Comparison of ENCODE assay signal across 14 cellular contexts in the genomic region with DNA sequence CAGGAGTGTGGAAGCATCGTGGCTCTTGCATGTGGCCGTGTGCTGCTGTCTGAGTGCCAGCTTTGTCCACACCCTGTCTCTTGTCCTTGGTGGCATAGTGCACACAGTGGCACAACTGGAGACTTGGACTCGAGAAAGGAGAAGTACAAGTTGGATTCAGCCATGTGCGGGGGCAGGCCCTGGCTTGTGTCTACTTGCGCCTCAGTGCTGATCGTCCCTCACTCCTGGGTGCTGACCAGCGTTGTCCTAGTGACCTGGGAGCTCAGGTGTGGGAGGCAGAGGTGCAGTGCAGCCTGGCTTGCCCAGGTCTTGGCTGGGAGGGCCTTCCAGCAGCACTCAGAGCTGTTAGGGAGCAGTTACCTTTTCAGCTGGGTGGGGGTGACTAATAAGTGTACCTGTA. TPM values are rescaled to one million over a fixed set of nuclear protein-coding genes. Genes with fewer than 3 reads are reported as not detected.
DNase-seq lines count a peak whose midpoint lies in the region; ATAC-seq, FAIRE-seq and TF ChIP-seq lines count a peak whose summit lies in the region.
"Had no signal": no experiment of that assay in that cellular context is flagged by ENCODE, and none has a peak within 500 bp of the region (broad histone marks: within the 10 kb centered on the region; RNA-seq: fewer than 3 reads in every experiment).

No MANE protein-coding gene starts in this region.

- H3K27ac Mint-ChIP-seq in IgD-negative memory B cell, result peak overlapping the region in 2 of 3 donors; percentile 67 to 74
- peak overlapping the region; percentile 2 for H3K27ac Mint-ChIP-seq in MCF 10A (ENCODE audit: low read depth, unreplicated experiment)
- peak overlapping the region; percentile 46 for H3K27ac Mint-ChIP-seq in stimulated activated memory B cell treated with anti-CD40 and anti-IgM and Interleukin-4, amounts not matched to agents 10 μg/mL and 1 μg/mL and 100 μg/mL, for 72 hours

- H3K27ac ChIP-seq in layer of hippocampus (ENCODE audit: low read depth, low read length) (peak overlapping the region; percentile 60), MM.1S (ENCODE audit: low read length) (no peak overlapping the region)
- H3K27ac ChIP-seq: SJSA1 had no signal

- H3K27me3 ChIP-seq in layer of hippocampus (ENCODE audit: control insufficient read depth, insufficient read depth, low read length) (no peaks in the 10 kb centered on the region), MM.1S (replicated peaks; ENCODE audit: insufficient read depth, low read length) (no peaks in the 10 kb centered on the region)
- H3K27me3 ChIP-seq: neutrophil, SJSA1 had no signal

- H3K4me2 ChIP-seq in MM.1S (ENCODE audit: low read depth, low read length), result no peak overlapping the region

- H3K4me3 Mint-ChIP-seq in IgD-negative memory B cell, result peak overlapping the region in 1 of 4 donors; percentile 73
- H3K4me3 Mint-ChIP-seq in MCF 10A (ENCODE audit: unreplicated experiment), result peak overlapping the region; percentile 3
- no peak overlapping the region for H3K4me3 Mint-ChIP-seq in stimulated activated memory B cell treated with anti-CD40 and anti-IgM and Interleukin-4, amounts not matched to agents 10 μg/mL and 1 μg/mL and 100 μg/mL, for 72 hours

- no peak overlapping the region for H3K9ac ChIP-seq in MM.1S (ENCODE audit: low read length)

- no peak for TF ChIP-seq CTCF in MCF 10A (IDR thresholded peaks at IDR 0.05; ENCODE audit: unreplicated experiment)
- TF ChIP-seq CTCF in MM.1S (IDR thresholded peaks at IDR 0.05; ENCODE audit: low read length), result no peak

- H3K4me1 ChIP-seq in MM.1S (ENCODE audit: low read length), result no peaks in the 10 kb centered on the region

- peaks cover 25% of the 10 kb centered on the region for H4K20me1 ChIP-seq in MM.1S (ENCODE audit: insufficient read depth, low read length)

- BruUV-seq in MCF 10A (replicated peaks; lab: Mats Ljungman, UMichigan), result no TSS peak

- no peaks in the 10 kb centered on the region for H3F3A ChIP-seq in MM.1S (ENCODE audit: insufficient read depth, low read length)

- H3K79me2 ChIP-seq in MM.1S (ENCODE audit: low read length), result peaks cover 99% of the 10 kb centered on the region

- no peaks in the 10 kb centered on the region for H3K36me3 Mint-ChIP-seq in IgD-negative memory B cell
- H3K36me3 Mint-ChIP-seq in MCF 10A (ENCODE audit: insufficient read depth, unreplicated experiment), result peaks cover 26% of the 10 kb centered on the region
- peaks cover 16% of the 10 kb centered on the region for H3K36me3 Mint-ChIP-seq in stimulated activated memory B cell treated with anti-CD40 and anti-IgM and Interleukin-4, amounts not matched to agents 10 μg/mL and 1 μg/mL and 100 μg/mL, for 72 hours

- no peak for FAIRE-seq in H54 (lab: Jason Lieb, UNC)
- FAIRE-seq: endometrium had no signal

- DNase-seq in MCF 10A (ENCODE audit: unreplicated experiment), result peak; percentile 51
- DNase-seq in H54 (ENCODE audit: insufficient read length, low spot score), result no peak
- no peak for DNase-seq in MM.1S
- DNase-seq: activated CD4-positive, CD25-positive, alpha-beta regulatory T cell treated with anti-CD3 and anti-CD28 coated beads, Interleukin-2, amount 50 U/mL, for 72 hours; activated naive CD4-positive, alpha-beta T cell treated with anti-CD3 and anti-CD28 coated beads, Interleukin-2, amount 50 U/mL, for 16 hours; NCI-H446 treated with DMSO at 0.1 percent for 48 hours; stimulated activated CD4-positive, alpha-beta T cell treated with anti-CD3 and anti-CD28 coated beads, Interleukin-4, amount 100 ng/mL, for 4 hours had no signal

- POLR2A ChIA-PET in MCF 10A (lab: Yijun Ruan, JAX), result interaction anchor here (0.9 to 2.1 kb wide), 4 partner anchors 9 to 21 kb away, joined by 3 to 6 read pairs (median 4); no protein-coding TSS in a partner anchor

- intact Hi-C loops in MCF 10A (cut with micrococcal nuclease), result no loop called here

- H3K4me1 Mint-ChIP-seq in IgD-negative memory B cell (peaks cover 41 to 58% (median 44%) of the 10 kb centered on the region in 3 donors), MCF 10A (ENCODE audit: insufficient read depth, unreplicated experiment) (peaks cover 44% of the 10 kb centered on the region)
- peaks cover 86% of the 10 kb centered on the region for H3K4me1 Mint-ChIP-seq in stimulated activated memory B cell treated with anti-CD40 and anti-IgM and Interleukin-4, amounts not matched to agents 10 μg/mL and 1 μg/mL and 100 μg/mL, for 72 hours

- no peaks in the 10 kb centered on the region for H3K9me2 ChIP-seq in MM.1S (replicated peaks; ENCODE audit: insufficient read depth, low read length)

- H3K36me3 ChIP-seq in MM.1S (replicated peaks; ENCODE audit: insufficient read depth, low read length), result no peaks in the 10 kb centered on the region

- no peak overlapping the region for H3K4me3 ChIP-seq in MM.1S (ENCODE audit: low read length)
- H3K4me3 ChIP-seq: SJSA1 had no signal

- no peak for TF ChIP-seq POLR2A in H54 (IDR thresholded peaks at IDR 0.05; ENCODE audit: low read depth, low read length)

- H3K9me3 Mint-ChIP-seq in IgD-negative memory B cell (no peaks in the 10 kb centered on the region), MCF 10A (ENCODE audit: unreplicated experiment) (no peaks in the 10 kb centered on the region)
- no peaks in the 10 kb centered on the region for H3K9me3 Mint-ChIP-seq in stimulated activated memory B cell treated with anti-CD40 and anti-IgM and Interleukin-4, amounts not matched to agents 10 μg/mL and 1 μg/mL and 100 μg/mL, for 72 hours

- H2AFZ ChIP-seq in MM.1S (ENCODE audit: low read length), result no peak overlapping the region

- ATAC-seq in stimulated activated memory B cell treated with anti-CD40 and anti-IgM and Interleukin-4, amounts not matched to agents 10 μg/mL and 1 μg/mL and 100 μg/mL, for 72 hours, result peak; percentile 14
- no peak for ATAC-seq in GM18909 (IDR thresholded peaks at IDR 0.05; ENCODE audit: poor library complexity, unreplicated experiment)

- CTCF ChIA-PET in MCF 10A (lab: Yijun Ruan, JAX), result interaction anchor here (1.0 to 1.3 kb wide), 2 partner anchors 16 to 47 kb away, joined by 3 read pairs; no protein-coding TSS in a partner anchor

- H3K27me3 Mint-ChIP-seq in IgD-negative memory B cell, result no peaks in the 10 kb centered on the region
- no peaks in the 10 kb centered on the region for H3K27me3 Mint-ChIP-seq in MCF 10A (ENCODE audit: insufficient read depth, unreplicated experiment)
- H3K27me3 Mint-ChIP-seq in stimulated activated memory B cell treated with anti-CD40 and anti-IgM and Interleukin-4, amounts not matched to agents 10 μg/mL and 1 μg/mL and 100 μg/mL, for 72 hours, result no peaks in the 10 kb centered on the region

- no peaks in the 10 kb centered on the region for H3K9me3 ChIP-seq in MM.1S (replicated peaks; ENCODE audit: insufficient read depth, low read length)
- H3K9me3 ChIP-seq: neutrophil, SJSA1 had no signal

RNA-seq across cellular contexts. Expression of a gene that starts 20.6 kb away (rescaled TPM):
- polyA plus RNA-seq in IgD-negative memory B cell, result 14.4 TPM
- 214 and 230 TPM in 2 replicates for total RNA-seq in MCF 10A (2022)

Comparison
In these comparisons a context has a peak if more than half of its experiments do, and no peak if none do; other contexts are left out.
1. H3K27ac Mint-ChIP-seq: peak in every context shown above with its lines; median percentile 70 in IgD-negative memory B cell; 46 in stimulated activated memory B cell treated with anti-CD40 and anti-IgM and Interleukin-4, amounts not matched to agents 10 μg/mL and 1 μg/mL and 100 μg/mL, for 72 hours; 2 in MCF 10A.